1 cellular context compared by ENCODE assay signal in the genomic region with DNA sequence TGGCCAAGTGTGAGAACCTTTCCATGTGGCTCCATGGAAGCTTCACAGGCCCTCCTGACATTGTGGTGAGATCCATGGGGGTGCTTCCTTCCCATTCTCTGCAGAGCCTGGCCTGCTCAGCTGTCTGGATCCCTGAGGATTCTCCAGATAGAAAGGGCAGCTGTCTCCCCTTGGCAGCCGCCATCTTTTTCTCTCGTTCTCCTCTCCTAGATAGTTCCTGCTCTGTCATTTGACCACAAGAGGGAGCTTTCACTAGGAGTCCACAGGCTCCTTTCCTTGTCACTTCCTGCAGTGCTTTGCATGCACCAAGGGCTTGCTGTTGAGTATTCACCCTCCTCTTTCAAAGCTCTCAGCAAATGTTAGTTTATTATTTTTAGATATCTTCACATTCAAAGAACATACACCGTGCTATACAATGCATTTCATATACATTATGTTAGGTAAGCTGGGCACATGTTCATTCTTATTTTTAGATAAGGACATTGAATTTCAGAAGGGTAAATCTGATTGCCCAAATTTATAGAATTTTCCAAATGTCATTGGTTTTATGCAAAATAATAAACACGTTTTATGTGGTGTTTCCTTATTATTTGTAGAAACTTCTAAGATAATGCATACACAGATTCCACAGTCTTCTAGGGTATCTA.
TF ChIP-seq lines count a peak whose summit lies in the region.

No MANE protein-coding gene starts in this region.

TF ChIP-seq in H1, 55 proteins besides CTCF, POLR2A, EP300 and RAD21:
- TF ChIP-seq YY1 (IDR thresholded peaks at IDR 0.05; ENCODE audit: low read depth, low read length) (peak; percentile 97), KDM1A (IDR thresholded peaks at IDR 0.05; ENCODE audit: borderline replicate concordance, low read length) (no peak)
